Comparison of ENCODE assay signal across 8 cellular contexts in genomic region chr4:73869130-73870055, GRCh38. TPM values are rescaled to one million over a fixed set of nuclear protein-coding genes. Genes with fewer than 3 reads are reported as not detected.
DNase-seq lines count a peak whose midpoint lies in the region; ATAC-seq and TF ChIP-seq lines count a peak whose summit lies in the region.

Gene CXCL1, plus strand, starts transcription at chr4:73869393. Its CDS starts 78 bp downstream, at chr4:73869471.

- H3K9me3 Mint-ChIP-seq in endothelial cell (ENCODE audit: unreplicated experiment) = no peaks in the 10 kb centered on the region

- H3K9me3 ChIP-seq in mesodermal cell (ENCODE audit: control insufficient read depth, low read length) = no peaks in the 10 kb centered on the region

- no peak for TF ChIP-seq CTCF in AG09309 (IDR thresholded peaks at IDR 0.05; ENCODE audit: control insufficient read depth, insufficient read depth, low read depth, low read length, missing control alignments)
- TF ChIP-seq CTCF in endothelial cell (IDR thresholded peaks at IDR 0.05; ENCODE audit: unreplicated experiment) = no peak

- ATAC-seq in HG03159 (IDR thresholded peaks at IDR 0.05; ENCODE audit: unreplicated experiment) = no peak

- H3K36me3 Mint-ChIP-seq in endothelial cell (ENCODE audit: low read depth, unreplicated experiment) = no peaks in the 10 kb centered on the region

- no peaks in the 10 kb centered on the region for H3K36me3 ChIP-seq in mesodermal cell (ENCODE audit: control insufficient read depth, insufficient read depth, low read length)

- H3K4me3 Mint-ChIP-seq in endothelial cell (ENCODE audit: unreplicated experiment) = peak within 1 kb of the TSS; percentile 94

- peaks cover 8% of the 10 kb centered on the region for H3K4me1 ChIP-seq in mesodermal cell (ENCODE audit: control insufficient read depth, insufficient read depth, low read length, poor library complexity, severe bottlenecking)

- DNase-seq in AG09309 (ENCODE audit: low read depth) = no peak
- peak; percentile 54 for DNase-seq in LoVo (ENCODE audit: low spot score)
- DNase-seq in endothelial cell (ENCODE audit: low spot score) = peak; percentile 54
- DNase-seq in GM19240 (ENCODE audit: insufficient read length, low spot score) = no peak
- no peak for DNase-seq in NCI-H524 treated with DMSO at 0.1 percent for 48 hours (lab: John Stamatoyannopoulos, UW)
- no peak for DNase-seq in DMS79 (lab: John Stamatoyannopoulos, UW)

- WGBS in mesodermal cell (ENCODE audit: insufficient coverage in 2 of 2), 2 experiments = 6 to 13% methylated on average over 50 to 53 of the region's 61 CpGs

- peak within 1 kb of the TSS; percentile 70 for H3K4me3 ChIP-seq in AG09309 (ENCODE audit: control insufficient read depth, low read depth, low read length)
- H3K4me3 ChIP-seq in mesodermal cell (ENCODE audit: extremely low read depth, insufficient read depth, low read length, poor library complexity, severe bottlenecking) = peak within 1 kb of the TSS; percentile 47

- H3K4me1 Mint-ChIP-seq in endothelial cell (ENCODE audit: unreplicated experiment) = peaks cover 38% of the 10 kb centered on the region

- peaks cover 8% of the 10 kb centered on the region for H3K27me3 Mint-ChIP-seq in endothelial cell (ENCODE audit: unreplicated experiment)

- H3K27ac Mint-ChIP-seq in endothelial cell (ENCODE audit: unreplicated experiment) = peak within 1 kb of the TSS; percentile 49

- H3K27ac ChIP-seq in mesodermal cell (ENCODE audit: low read depth, low read length, severe bottlenecking) = no peak within 1 kb of the TSS

RNA-seq across cellular contexts. Expression of gene CXCL1, which starts in this region (rescaled TPM):
- total RNA-seq in endothelial cell (ENCODE audit: unreplicated experiment) = 1.7 TPM
- 3.5 TPM for polyA plus RNA-seq in mesodermal cell (2013, experiment 1 of 2)
- 2.9 TPM for polyA plus RNA-seq in mesodermal cell (2013, experiment 2 of 2)

Comparison
In these comparisons a context has a peak if more than half of its experiments do, and no peak if none do; other contexts are left out.
1. DNase-seq: peak in LoVo (single experiment) and endothelial cell (single experiment); none in AG09309 (single experiment), GM19240 (single experiment), NCI-H524 treated with DMSO at 0.1 percent for 48 hours (single experiment) and DMS79 (single experiment).